In the genomic region with DNA sequence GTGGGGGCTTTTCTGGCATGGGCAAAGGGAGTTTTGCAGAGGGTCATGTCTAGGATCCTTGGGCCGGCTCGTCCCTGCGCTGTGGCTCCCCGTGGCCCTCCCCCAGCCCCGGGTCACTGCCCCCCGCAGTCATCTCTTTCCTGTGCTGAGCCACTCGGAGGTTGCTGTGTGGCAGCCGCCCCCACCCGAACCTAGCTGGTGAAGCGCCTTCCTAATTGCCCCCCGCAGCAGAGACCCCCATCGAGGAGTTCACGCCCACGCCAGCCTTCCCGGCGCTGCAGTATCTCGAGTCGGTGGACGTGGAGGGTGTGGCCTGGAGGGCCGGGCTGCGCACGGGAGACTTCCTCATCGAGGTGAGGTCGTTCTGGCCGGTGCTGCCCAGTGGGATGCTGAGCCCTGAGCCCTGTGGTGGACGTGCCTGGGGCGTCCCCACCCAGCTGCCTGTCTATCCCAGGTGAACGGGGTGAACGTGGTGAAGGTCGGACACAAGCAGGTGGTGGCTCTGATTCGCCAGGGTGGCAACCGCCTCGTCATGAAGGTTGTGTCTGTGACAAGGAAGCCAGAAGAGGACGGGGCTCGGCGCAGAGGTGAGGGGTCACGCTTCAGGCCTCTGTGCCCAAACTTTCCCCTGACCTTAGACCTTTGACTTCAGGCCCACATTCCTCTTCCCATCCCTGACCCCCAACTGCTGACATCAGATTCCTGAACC, we compare ENCODE assay signal across 1 cellular context.
TF ChIP-seq lines count a peak whose summit lies in the region.

No MANE protein-coding gene starts in this region.

TF ChIP-seq in endothelial cell of umbilical vein, 7 proteins besides CTCF, POLR2A, EP300 and RAD21:
- no peak for TF ChIP-seq MYC (IDR thresholded peaks at IDR 0.05; ENCODE audit: low read depth, low read length)
- no peak for TF ChIP-seq JUN (IDR thresholded peaks at IDR 0.05; ENCODE audit: borderline replicate concordance, insufficient read depth, insufficient read length, low read depth)
- peak; percentile 35 for TF ChIP-seq POLR2AphosphoS5 (IDR thresholded peaks at IDR 0.05; ENCODE audit: insufficient read depth, low read depth, low read length)
